ENCODE assay signal across 18 cellular contexts in genomic region chr12:106239241-106239950, GRCh38.
"Had no signal": no experiment of that assay in that cellular context is flagged by ENCODE, and none has a peak within 500 bp of the region (broad histone marks: within the 10 kb centered on the region; RNA-seq: fewer than 3 reads in every experiment).

No MANE protein-coding gene starts in this region.

- H3K27me3 Mint-ChIP-seq: activated CD4-positive, alpha-beta memory T cell treated with anti-CD3 and anti-CD28 coated beads for 36 hours; activated CD4-positive, alpha-beta T cell treated with anti-CD3 and anti-CD28 coated beads for 36 hours; activated CD8-positive, alpha-beta memory T cell treated with anti-CD3 and anti-CD28 coated beads, Interleukin-2, amount 10 ng/mL, durations not matched to agents 7 days and 5 days; activated naive CD4-positive, alpha-beta T cell treated with anti-CD3 and anti-CD28 coated beads, Interleukin-2, amount 10 ng/mL, durations not matched to agents 7 days and 5 days; activated T-cell treated with anti-CD3 and anti-CD28 coated beads, Interleukin-2, amount 50 U/mL, for 24 hours had no signal

- ATAC-seq: activated CD4-positive, alpha-beta T cell treated with anti-CD3 and anti-CD28 coated beads for 36 hours; activated CD8-positive, alpha-beta memory T cell treated with anti-CD3 and anti-CD28 coated beads, Interleukin-2, amount 10 ng/mL, durations not matched to agents 7 days and 5 days; stimulated activated naive B cell treated with anti-CD40 and anti-IgM and Interleukin-4, amounts not matched to agents 10 μg/mL and 1 μg/mL and 100 μg/mL, for 72 hours had no signal

- H3K36me3 ChIP-seq: neural progenitor cell had no signal

- H3K4me1 Mint-ChIP-seq: activated CD8-positive, alpha-beta memory T cell treated with anti-CD3 and anti-CD28 coated beads, Interleukin-2, amount 10 ng/mL, durations not matched to agents 7 days and 5 days; activated naive CD4-positive, alpha-beta T cell treated with anti-CD3 and anti-CD28 coated beads, Interleukin-2, amount 10 ng/mL, durations not matched to agents 7 days and 5 days had no signal

- H3K9ac ChIP-seq: neural progenitor cell, parathyroid adenoma had no signal

- H3K27ac Mint-ChIP-seq: activated CD4-positive, alpha-beta memory T cell treated with anti-CD3 and anti-CD28 coated beads for 36 hours; activated CD4-positive, alpha-beta T cell treated with anti-CD3 and anti-CD28 coated beads for 36 hours; activated CD8-positive, alpha-beta memory T cell treated with anti-CD3 and anti-CD28 coated beads, Interleukin-2, amount 10 ng/mL, durations not matched to agents 7 days and 5 days; activated naive CD4-positive, alpha-beta T cell treated with anti-CD3 and anti-CD28 coated beads, Interleukin-2, amount 10 ng/mL, durations not matched to agents 7 days and 5 days; activated T-cell treated with anti-CD3 and anti-CD28 coated beads, Interleukin-2, amount 50 U/mL, for 24 hours; neural progenitor cell; stimulated activated naive B cell treated with anti-CD40 and anti-IgM and Interleukin-4, amounts not matched to agents 10 μg/mL and 1 μg/mL and 100 μg/mL, for 72 hours had no signal

- H3K4me1 ChIP-seq: neural progenitor cell, parathyroid adenoma had no signal

- H3K9me3 Mint-ChIP-seq: activated CD4-positive, alpha-beta memory T cell treated with anti-CD3 and anti-CD28 coated beads for 36 hours; activated naive CD4-positive, alpha-beta T cell treated with anti-CD3 and anti-CD28 coated beads, Interleukin-2, amount 10 ng/mL, durations not matched to agents 7 days and 5 days; activated T-cell treated with anti-CD3 and anti-CD28 coated beads, Interleukin-2, amount 50 U/mL, for 24 hours; neural progenitor cell; stimulated activated naive B cell treated with anti-CD40 and anti-IgM and Interleukin-4, amounts not matched to agents 10 μg/mL and 1 μg/mL and 100 μg/mL, for 72 hours had no signal

- DNase-seq: activated CD4-positive, alpha-beta memory T cell treated with anti-CD3 and anti-CD28 coated beads for 36 hours; activated CD4-positive, alpha-beta T cell treated with anti-CD3 and anti-CD28 coated beads for 36 hours; activated CD8-positive, alpha-beta memory T cell treated with anti-CD3 and anti-CD28 coated beads, Interleukin-2, amount 10 ng/mL, durations not matched to agents 7 days and 5 days; activated naive CD4-positive, alpha-beta T cell treated with anti-CD3 and anti-CD28 coated beads, Interleukin-2, amount 10 ng/mL, durations not matched to agents 7 days and 5 days; activated T-cell treated with anti-CD3 and anti-CD28 coated beads, Interleukin-2, amount 50 U/mL, for 24 hours; esophagus squamous epithelium; hypothalamus; retina; stimulated activated CD4-positive, alpha-beta T cell treated with anti-CD3 and anti-CD28 coated beads, Interleukin-4, amount 100 ng/mL, for 1 hour; stimulated activated naive B cell treated with anti-CD40 and anti-IgM and Interleukin-4, amounts not matched to agents 10 μg/mL and 1 μg/mL and 100 μg/mL, for 72 hours; T-helper 1 cell; WERI-Rb-1 had no signal

- H3K9me3 ChIP-seq: esophagus squamous epithelium, tibial nerve had no signal

- H3K4me3 ChIP-seq: esophagus squamous epithelium, neural progenitor cell, tibial nerve had no signal

- H3K27me3 ChIP-seq: esophagus squamous epithelium, neural progenitor cell, tibial nerve had no signal

- H3K4me3 Mint-ChIP-seq: activated CD4-positive, alpha-beta memory T cell treated with anti-CD3 and anti-CD28 coated beads for 36 hours; activated CD4-positive, alpha-beta T cell treated with anti-CD3 and anti-CD28 coated beads for 36 hours; activated CD8-positive, alpha-beta memory T cell treated with anti-CD3 and anti-CD28 coated beads, Interleukin-2, amount 10 ng/mL, durations not matched to agents 7 days and 5 days; activated naive CD4-positive, alpha-beta T cell treated with anti-CD3 and anti-CD28 coated beads, Interleukin-2, amount 10 ng/mL, durations not matched to agents 7 days and 5 days; activated T-cell treated with anti-CD3 and anti-CD28 coated beads, Interleukin-2, amount 50 U/mL, for 24 hours; neural progenitor cell; stimulated activated naive B cell treated with anti-CD40 and anti-IgM and Interleukin-4, amounts not matched to agents 10 μg/mL and 1 μg/mL and 100 μg/mL, for 72 hours had no signal

- H3K27ac ChIP-seq: esophagus squamous epithelium, neural progenitor cell, parathyroid adenoma, tibial nerve, WERI-Rb-1 had no signal

- H3K36me3 Mint-ChIP-seq: activated CD8-positive, alpha-beta memory T cell treated with anti-CD3 and anti-CD28 coated beads, Interleukin-2, amount 10 ng/mL, durations not matched to agents 7 days and 5 days; activated naive CD4-positive, alpha-beta T cell treated with anti-CD3 and anti-CD28 coated beads, Interleukin-2, amount 10 ng/mL, durations not matched to agents 7 days and 5 days had no signal

- FAIRE-seq: astrocyte, bronchial epithelial cell, colon had no signal
